In genomic region chr22:46070215-46070721, GRCh38 we compare ENCODE assay signal across 8 cellular contexts.
DNase-seq lines count a peak whose midpoint lies in the region; ATAC-seq and TF ChIP-seq lines count a peak whose summit lies in the region.

No MANE protein-coding gene starts in this region.

- intact Hi-C loops in Calu3 (cut with micrococcal nuclease; ENCODE audit: unreplicated experiment) = no loop called here
- intact Hi-C loops in cardiac septum (cut with DNase I) = loop anchor here (2.0 to 5.0 kb wide), 4 partner anchors 15 to 58 kb away; no protein-coding TSS in a partner anchor

- peak overlapping the region; percentile 96 for H3K27ac ChIP-seq in rectal smooth muscle tissue (ENCODE audit: low read depth, low read length)

- peaks cover 47% of the 10 kb centered on the region for H3K4me1 ChIP-seq in rectal smooth muscle tissue (ENCODE audit: control insufficient read depth, insufficient read depth, low read length)

- H3K36me3 ChIP-seq in rectal smooth muscle tissue (ENCODE audit: control insufficient read depth, insufficient read depth, low read length) = no peaks in the 10 kb centered on the region

- TSS peak; percentile 29 for BruUV-seq in Calu3 (replicated peaks; lab: Mats Ljungman, UMichigan)

- no peaks in the 10 kb centered on the region for H3K27me3 ChIP-seq in rectal smooth muscle tissue (ENCODE audit: control insufficient read depth, insufficient read depth, low read length)

- no peak for ATAC-seq in GM19035 (IDR thresholded peaks at IDR 0.05; ENCODE audit: unreplicated experiment)

- peaks cover 84% of the 10 kb centered on the region for H3K36me3 Mint-ChIP-seq in Calu3 (ENCODE audit: insufficient read depth, unreplicated experiment)

- CTCF ChIA-PET in Calu3 (lab: Charles Lee) = interaction anchor here (2.4 kb wide), 1 partner anchor 64 kb away, joined by 15 read pairs; no protein-coding TSS in a partner anchor

- peak overlapping the region; percentile 93 for H3K27ac Mint-ChIP-seq in Calu3 (ENCODE audit: unreplicated experiment)

- no peaks in the 10 kb centered on the region for H3K9me3 Mint-ChIP-seq in Calu3 (ENCODE audit: low read depth, unreplicated experiment)

- no peaks in the 10 kb centered on the region for H3K27me3 Mint-ChIP-seq in Calu3 (ENCODE audit: unreplicated experiment)

- no peak for TF ChIP-seq CTCF in Calu3 (IDR thresholded peaks at IDR 0.05; ENCODE audit: unreplicated experiment)

- DNase-seq in Calu3 (peak; percentile 62), HT-29 (ENCODE audit: low spot score) (peak; percentile 54), cardiac septum (ENCODE audit: low spot score) (peak; percentile 85), superior temporal gyrus (ENCODE audit: extremely low spot score) (no peak), AG08396 (ENCODE audit: low spot score) (no peak)
- DNase-seq in activated CD8-positive, alpha-beta memory T cell treated with anti-CD3 and anti-CD28 coated beads, Interleukin-2, amount 50 U/mL, for 4 hours = peak; percentile 25

- peaks cover 10% of the 10 kb centered on the region for H3K4me1 Mint-ChIP-seq in Calu3 (ENCODE audit: low read depth, unreplicated experiment)

- H3K9ac ChIP-seq in rectal smooth muscle tissue (ENCODE audit: low read length) = peak overlapping the region; percentile 91

- peak overlapping the region; percentile 71 for H3K4me3 Mint-ChIP-seq in Calu3 (ENCODE audit: low read depth, unreplicated experiment)

- H3K4me3 ChIP-seq in rectal smooth muscle tissue (ENCODE audit: low read length) = peak overlapping the region; percentile 82

Comparison
In these comparisons a context has a peak if more than half of its experiments do, and no peak if none do; other contexts are left out.
1. DNase-seq: peak in Calu3 (single experiment), HT-29 (single experiment), activated CD8-positive, alpha-beta memory T cell treated with anti-CD3 and anti-CD28 coated beads, Interleukin-2, amount 50 U/mL, for 4 hours (single experiment) and cardiac septum (single experiment); none in superior temporal gyrus (single experiment) and AG08396 (single experiment).